ENCODE assay signal across 27 cellular contexts in genomic region chr16:3736116-3736515, GRCh38.
"Had no signal": no experiment of that assay in that cellular context is flagged by ENCODE, and none has a peak within 500 bp of the region (broad histone marks: within the 10 kb centered on the region; RNA-seq: fewer than 3 reads in every experiment).

No MANE protein-coding gene starts in this region.

- H3K4me3 ChIP-seq: breast epithelium, gastroesophageal sphincter, right lobe of liver, testis, upper lobe of left lung had no signal

- H3K27ac ChIP-seq: breast epithelium, epithelial cell of prostate, gastroesophageal sphincter, parathyroid adenoma, right lobe of liver, testis, upper lobe of left lung, VCaP had no signal

- H3K9me3 ChIP-seq: breast epithelium, gastroesophageal sphincter, right lobe of liver, testis, upper lobe of left lung had no signal

- H3K27ac Mint-ChIP-seq: activated CD4-positive, alpha-beta T cell treated with anti-CD3 and anti-CD28 coated beads, Interleukin-2, amount 10 ng/mL, durations not matched to agents 7 days and 5 days; activated CD8-positive, alpha-beta memory T cell treated with anti-CD3 and anti-CD28 coated beads, Interleukin-2, amount 10 ng/mL, durations not matched to agents 7 days and 5 days; activated CD8-positive, alpha-beta T cell treated with anti-CD3 and anti-CD28 coated beads for 36 hours; activated naive CD8-positive, alpha-beta T cell treated with anti-CD3 and anti-CD28 coated beads, Interleukin-2, amount 10 ng/mL, durations not matched to agents 7 days and 5 days; nephron; T-helper 2 cell treated with Interferon-gamma antibody and Interleukin-4, amounts not matched to agents 5 μg/mL and 100 μg/mL, for 36 hours had no signal

- H3K27me3 Mint-ChIP-seq: activated CD4-positive, alpha-beta T cell treated with anti-CD3 and anti-CD28 coated beads, Interleukin-2, amount 10 ng/mL, durations not matched to agents 7 days and 5 days; activated CD8-positive, alpha-beta memory T cell treated with anti-CD3 and anti-CD28 coated beads, Interleukin-2, amount 10 ng/mL, durations not matched to agents 7 days and 5 days; activated CD8-positive, alpha-beta T cell treated with anti-CD3 and anti-CD28 coated beads for 36 hours; activated naive CD8-positive, alpha-beta T cell treated with anti-CD3 and anti-CD28 coated beads, Interleukin-2, amount 10 ng/mL, durations not matched to agents 7 days and 5 days; central memory CD8-positive, alpha-beta T cell had no signal

- H3K9ac ChIP-seq: parathyroid adenoma had no signal

- ATAC-seq: activated CD8-positive, alpha-beta memory T cell treated with anti-CD3 and anti-CD28 coated beads, Interleukin-2, amount 10 ng/mL, durations not matched to agents 7 days and 5 days; activated CD8-positive, alpha-beta T cell treated with anti-CD3 and anti-CD28 coated beads for 36 hours; gastroesophageal sphincter; left ventricle myocardium superior; right lobe of liver had no signal

- H3K4me1 ChIP-seq: breast epithelium, gastroesophageal sphincter, parathyroid adenoma, right lobe of liver, testis, upper lobe of left lung had no signal

- H3K9me3 Mint-ChIP-seq: activated CD4-positive, alpha-beta T cell treated with anti-CD3 and anti-CD28 coated beads, Interleukin-2, amount 10 ng/mL, durations not matched to agents 7 days and 5 days; activated CD8-positive, alpha-beta T cell treated with anti-CD3 and anti-CD28 coated beads for 36 hours; activated naive CD8-positive, alpha-beta T cell treated with anti-CD3 and anti-CD28 coated beads, Interleukin-2, amount 10 ng/mL, durations not matched to agents 7 days and 5 days; central memory CD8-positive, alpha-beta T cell; nephron; T-helper 2 cell treated with Interferon-gamma antibody and Interleukin-4, amounts not matched to agents 5 μg/mL and 100 μg/mL, for 36 hours had no signal

- DNase-seq: activated CD4-positive, alpha-beta T cell treated with anti-CD3 and anti-CD28 coated beads, Interleukin-2, amount 10 ng/mL, durations not matched to agents 7 days and 5 days; activated CD4-positive, CD25-positive, alpha-beta regulatory T cell treated with anti-CD3 and anti-CD28 coated beads, Interleukin-2, amount 50 U/mL, for 72 hours; activated CD8-positive, alpha-beta memory T cell treated with anti-CD3 and anti-CD28 coated beads, Interleukin-2, amount 10 ng/mL, durations not matched to agents 7 days and 5 days; activated CD8-positive, alpha-beta T cell treated with anti-CD3 and anti-CD28 coated beads for 36 hours; activated gamma-delta T cell; activated naive CD8-positive, alpha-beta T cell treated with anti-CD3 and anti-CD28 coated beads, Interleukin-2, amount 10 ng/mL, durations not matched to agents 7 days and 5 days; activated T-cell treated with anti-CD3 and anti-CD28 coated beads for 4 hours; amniotic stem cell; head of caudate nucleus; hypothalamus; left ventricle myocardium superior; mesenchymal stem cell; stimulated activated CD4-positive, alpha-beta T cell treated with anti-CD3 and anti-CD28 coated beads, Interleukin-15, amount 100 ng/mL, for 24 hours; stimulated activated naive CD4-positive, alpha-beta T cell; testis; upper lobe of left lung had no signal

- H3K4me3 Mint-ChIP-seq: activated CD4-positive, alpha-beta T cell treated with anti-CD3 and anti-CD28 coated beads, Interleukin-2, amount 10 ng/mL, durations not matched to agents 7 days and 5 days; activated CD8-positive, alpha-beta memory T cell treated with anti-CD3 and anti-CD28 coated beads, Interleukin-2, amount 10 ng/mL, durations not matched to agents 7 days and 5 days; activated CD8-positive, alpha-beta T cell treated with anti-CD3 and anti-CD28 coated beads for 36 hours; activated naive CD8-positive, alpha-beta T cell treated with anti-CD3 and anti-CD28 coated beads, Interleukin-2, amount 10 ng/mL, durations not matched to agents 7 days and 5 days; central memory CD8-positive, alpha-beta T cell; nephron; T-helper 2 cell treated with Interferon-gamma antibody and Interleukin-4, amounts not matched to agents 5 μg/mL and 100 μg/mL, for 36 hours had no signal

- H3K27me3 ChIP-seq: breast epithelium, gastroesophageal sphincter, right lobe of liver, testis, upper lobe of left lung had no signal

- H3K4me1 Mint-ChIP-seq: activated naive CD8-positive, alpha-beta T cell treated with anti-CD3 and anti-CD28 coated beads, Interleukin-2, amount 10 ng/mL, durations not matched to agents 7 days and 5 days; nephron had no signal

- H2AFZ ChIP-seq: parathyroid adenoma had no signal

- FAIRE-seq: colon, small intestine had no signal
